8 cellular contexts compared by ENCODE assay signal in the genomic region with DNA sequence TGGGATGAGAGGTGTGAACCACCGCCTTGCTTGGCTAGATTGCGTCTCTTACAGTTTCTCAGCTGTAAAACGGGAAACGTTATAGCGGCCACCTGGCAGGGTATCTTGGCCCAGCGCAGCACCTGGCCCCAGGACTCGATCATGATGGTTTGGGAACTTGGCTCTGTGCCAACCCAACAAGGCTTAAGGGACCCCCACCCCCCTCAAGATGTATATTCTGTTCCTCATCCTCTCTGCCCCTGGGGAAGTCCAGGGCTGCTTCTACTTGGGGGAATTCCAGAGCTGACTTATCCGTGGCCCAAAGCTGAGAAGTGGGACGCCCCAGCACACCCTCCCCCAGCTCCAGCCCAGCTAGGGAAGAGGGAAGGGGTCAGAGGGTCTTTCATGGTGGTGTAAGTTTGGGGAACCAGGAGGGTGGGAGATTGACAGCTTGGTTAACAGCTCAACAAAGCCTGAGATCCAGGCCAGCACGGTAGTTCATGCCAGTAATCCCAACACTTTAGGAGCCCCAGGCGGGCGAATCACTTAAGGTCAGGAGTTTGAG. TPM values are rescaled to one million over a fixed set of nuclear protein-coding genes. Genes with fewer than 3 reads are reported as not detected.
A peak's percentile ranks its signal among the peaks of the same experiment; 100 is the strongest.
DNase-seq lines count a peak whose midpoint lies in the region; TF ChIP-seq lines count a peak whose summit lies in the region.

No MANE protein-coding gene starts in this region.

- no peaks in the 10 kb centered on the region for H3K27me3 Mint-ChIP-seq in chondrocyte (ENCODE audit: low read depth)
- H3K27me3 Mint-ChIP-seq in nephron (ENCODE audit: low read depth), result peaks cover 79% of the 10 kb centered on the region

- H3K9me3 Mint-ChIP-seq in chondrocyte (ENCODE audit: low read depth) (no peaks in the 10 kb centered on the region), nephron (no peaks in the 10 kb centered on the region)

- TF ChIP-seq CTCF in C4-2B (conservative IDR thresholded peaks at IDR 0.05), result no peak
- no peak for TF ChIP-seq CTCF in chondrocyte (IDR thresholded peaks at IDR 0.05)
- no peak for TF ChIP-seq CTCF in nephron (IDR thresholded peaks at IDR 0.05; ENCODE audit: unreplicated experiment in 3 of 3)

- DNase-seq in GM19238 (ENCODE audit: insufficient read length, low spot score) (peak; percentile 56), NCI-H69 (lab: John Stamatoyannopoulos, UW) (peak; percentile 38), chondrocyte (ENCODE audit: low spot score) (no peak), NCI-H2196 treated with DMSO at 0.1 percent for 48 hours (lab: John Stamatoyannopoulos, UW; ENCODE audit: unreplicated experiment) (no peak), NCI-H187 treated with DMSO at 0.1 percent for 48 hours (lab: John Stamatoyannopoulos, UW) (no peak), NCI-H446 (lab: John Stamatoyannopoulos, UW) (no peak)

- H3K4me1 Mint-ChIP-seq in chondrocyte (ENCODE audit: low read depth) (peaks cover 17% of the 10 kb centered on the region), nephron (no peaks in the 10 kb centered on the region)

- peak overlapping the region; percentile 58 for H3K4me3 Mint-ChIP-seq in chondrocyte (ENCODE audit: unreplicated experiment)
- peak overlapping the region in 2 of 3 experiments; percentile 41 to 62 for H3K4me3 Mint-ChIP-seq in nephron

- peak overlapping the region; percentile 73 for H3K27ac ChIP-seq in C4-2B

- peaks cover 1% of the 10 kb centered on the region for H3K36me3 Mint-ChIP-seq in chondrocyte (ENCODE audit: low read depth)
- no peaks in the 10 kb centered on the region for H3K36me3 Mint-ChIP-seq in nephron (ENCODE audit: low read depth)

- H3K27ac Mint-ChIP-seq in chondrocyte (ENCODE audit: unreplicated experiment), result peak overlapping the region; percentile 12
- no peak overlapping the region for H3K27ac Mint-ChIP-seq in nephron

RNA-seq across cellular contexts. Expression of a gene that starts 0.7 kb away (rescaled TPM):
- total RNA-seq in chondrocyte, result 3.5 to 21.8 TPM (median 19.0 TPM) in 3 replicates

RNA-seq across cellular contexts. Expression of a gene that starts 15.1 kb away (rescaled TPM):
- 0.31 TPM in 1 of 3 replicates, not detected in the others for total RNA-seq in chondrocyte

RNA-seq across cellular contexts. Expression of a gene that starts 18.1 kb away (rescaled TPM):
- 2.2 to 9.3 TPM (median 8.9 TPM) in 3 replicates for total RNA-seq in chondrocyte

RNA-seq across cellular contexts. Expression of a gene that starts 19.6 kb away (rescaled TPM):
- total RNA-seq in chondrocyte, result 39.4 to 46.1 TPM (median 39.6 TPM) in 3 replicates

RNA-seq across cellular contexts. Expression of a gene that starts 38.0 kb away (rescaled TPM):
- 3.4 to 6.2 TPM (median 4.3 TPM) in 3 replicates for total RNA-seq in chondrocyte

Comparison
In these comparisons a context has a peak if more than half of its experiments do, and no peak if none do; other contexts are left out.
1. DNase-seq: peak in GM19238 (single experiment) and NCI-H69 (single experiment); none in chondrocyte (single experiment), NCI-H2196 treated with DMSO at 0.1 percent for 48 hours (single experiment), NCI-H187 treated with DMSO at 0.1 percent for 48 hours (single experiment) and NCI-H446 (0 of 2).